Comparison of ENCODE assay signal across 16 cellular contexts in the genomic region with DNA sequence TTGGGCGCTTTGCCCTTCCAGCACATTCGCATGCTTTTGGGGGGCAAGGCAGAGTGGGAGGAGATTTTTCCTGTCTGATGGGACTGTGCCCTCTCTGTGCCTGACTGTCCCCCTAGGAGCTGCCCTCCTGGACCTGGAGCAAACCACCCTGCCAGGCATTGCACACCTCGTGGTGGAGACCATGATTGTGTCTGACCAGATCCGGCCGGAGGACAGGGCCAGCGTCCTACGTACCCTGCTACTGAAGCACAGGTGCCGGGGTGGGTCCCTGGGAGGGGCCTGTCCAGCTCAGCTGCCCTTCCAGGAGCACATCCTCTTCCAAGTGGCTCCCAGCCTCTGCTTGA. TPM values are rescaled to one million over a fixed set of nuclear protein-coding genes. Genes with fewer than 3 reads are reported as not detected.
A peak's percentile ranks its signal among the peaks of the same experiment; 100 is the strongest.
DNase-seq lines count a peak whose midpoint lies in the region; TF ChIP-seq lines count a peak whose summit lies in the region.
"Had no signal": no experiment of that assay in that cellular context is flagged by ENCODE, and none has a peak within 500 bp of the region (broad histone marks: within the 10 kb centered on the region; RNA-seq: fewer than 3 reads in every experiment).

No MANE protein-coding gene starts in this region.

- DNase-seq in left ventricle myocardium inferior (no peak), cardiac septum (ENCODE audit: low spot score) (no peak), H7 (peak; percentile 38), mesenteric fat pad (ENCODE audit: low spot score) (peak; percentile 60), ureter (ENCODE audit: low spot score) (peak; percentile 39), NCI-H446 (lab: John Stamatoyannopoulos, UW) (no peak), ascending aorta (ENCODE audit: low spot score in 2 of 2) (no peak)
- DNase-seq: Caco-2; DMS79; GM23248; NCI-H1417; NCI-H187 treated with DMSO at 0.1 percent for 48 hours; NK-92 treated with Interleukin-12 subunit alpha and Interleukin-12 subunit beta, amount 100 ng/mL, for 24 hours; SIG-M5 had no signal

- H3K36me3 ChIP-seq in left ventricle myocardium inferior (peaks cover 32% of the 10 kb centered on the region), H7 (replicated peaks; ENCODE audit: control insufficient read depth, insufficient read depth, low read length) (no peaks in the 10 kb centered on the region; the same call in none of the 2 replicates), ascending aorta (no peaks in the 10 kb centered on the region)

- H3K4me3 ChIP-seq in left ventricle myocardium inferior (peak overlapping the region; percentile 68), H7 (ENCODE audit: insufficient read depth, low read depth, low read length) (no peak overlapping the region), ascending aorta (no peak overlapping the region)
- H3K4me3 ChIP-seq: GM23248, K562 had no signal

- TF ChIP-seq CTCF in left ventricle myocardium inferior (IDR thresholded peaks at IDR 0.05; ENCODE audit: borderline replicate concordance) (no peak), ascending aorta (IDR thresholded peaks at IDR 0.05) (no peak)

- H3K27me3 ChIP-seq in left ventricle myocardium inferior (ENCODE audit: low read depth) = peaks cover 18% of the 10 kb centered on the region
- H3K27me3 ChIP-seq in H7 (ENCODE audit: control insufficient read depth, insufficient read depth, low read length) = no peaks in the 10 kb centered on the region
- H3K27me3 ChIP-seq in ascending aorta = no peaks in the 10 kb centered on the region

- H3K9me3 ChIP-seq in left ventricle myocardium inferior (replicated peaks) = no peaks in the 10 kb centered on the region
- no peaks in the 10 kb centered on the region for H3K9me3 ChIP-seq in ascending aorta
- H3K9me3 ChIP-seq: Caco-2 had no signal

- intact Hi-C loops in left ventricle myocardium inferior (cut with micrococcal nuclease) = no loop called here
- intact Hi-C loops in cardiac septum (cut with DNase I) = loop anchor here (5.0 kb wide), 1 partner anchor 225 kb away; no protein-coding TSS in a partner anchor
- intact Hi-C loops in ascending aorta (cut with DNase I) = no loop called here

- H3K4me1 ChIP-seq in left ventricle myocardium inferior (peaks cover 63% of the 10 kb centered on the region), ascending aorta (peaks cover 0 to 3% of the 10 kb centered on the region in 2 donors)
- H3K4me1 ChIP-seq: Caco-2 had no signal

- H3K27ac ChIP-seq in left ventricle myocardium inferior (replicated peaks) (peak overlapping the region; percentile 97), ascending aorta (no peak overlapping the region)
- H3K27ac ChIP-seq: GM23248 had no signal

RNA-seq across cellular contexts. Expression of a gene that starts 5.3 kb away (rescaled TPM):
- total RNA-seq in left ventricle myocardium inferior = 426 TPM
- 396 TPM for total RNA-seq in cardiac septum
- total RNA-seq in H7 (2014; rRNA removed; shearing (Covaris generic)) = 6.9 and 8.2 TPM in 2 replicates
- total RNA-seq in mesenteric fat pad = 6.7 TPM
- 12.2 TPM for total RNA-seq in ureter
- 1.8 TPM for total RNA-seq in ascending aorta
- total RNA-seq: OCI-LY7 had no signal

RNA-seq across cellular contexts. Expression of a gene that starts 35.1 kb away (rescaled TPM):
- total RNA-seq in left ventricle myocardium inferior = 15.9 TPM
- 20.2 TPM for total RNA-seq in cardiac septum
- total RNA-seq in H7 (2014; rRNA removed; shearing (Covaris generic)) = 26.6 and 37.2 TPM in 2 replicates
- total RNA-seq in mesenteric fat pad = 17.1 TPM
- total RNA-seq in ureter = 39.5 TPM
- total RNA-seq in ascending aorta = 138 TPM

Comparison
In these comparisons a context has a peak if more than half of its experiments do, and no peak if none do; other contexts are left out.
1. DNase-seq: peak in H7 (single experiment), mesenteric fat pad (single experiment) and ureter (single experiment); none in left ventricle myocardium inferior (single experiment), cardiac septum (single experiment), NCI-H446 (0 of 2) and ascending aorta (0 of 2).
2. RNA of a gene that starts 5.3 kb away (total RNA-seq): 426 TPM in left ventricle myocardium inferior (single experiment) and 396 TPM in cardiac septum (single experiment); 12.2 TPM in ureter (single experiment), 6.9 to 8.2 TPM in H7, 6.7 TPM in mesenteric fat pad (single experiment) and 1.8 TPM in ascending aorta (single experiment); every median in the first group is over 10 times any median in the second.